Comparison of ENCODE assay signal across 8 cellular contexts in the genomic region with DNA sequence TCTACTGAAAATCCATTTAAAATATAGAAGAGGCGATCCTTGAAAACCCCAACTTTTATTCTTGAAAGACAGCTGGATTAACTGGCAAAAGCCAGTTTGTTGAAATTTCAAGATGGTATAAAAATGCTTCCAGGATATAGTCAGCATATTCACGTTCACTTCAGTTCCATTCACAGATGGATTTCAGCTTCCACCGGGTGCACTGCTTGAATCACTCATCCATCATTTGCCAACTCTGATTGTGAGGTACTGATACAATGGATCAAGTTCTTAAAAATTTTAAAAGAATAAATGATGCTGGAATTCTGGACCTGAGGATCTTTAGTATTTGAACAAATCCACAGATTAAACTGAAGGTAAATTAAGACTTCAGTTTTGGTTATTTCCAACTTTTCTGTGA. TPM values are rescaled to one million over a fixed set of nuclear protein-coding genes. Genes with fewer than 3 reads are reported as not detected.
DNase-seq lines count a peak whose midpoint lies in the region; ATAC-seq and TF ChIP-seq lines count a peak whose summit lies in the region.

No MANE protein-coding gene starts in this region.

- DNase-seq in CD4-positive, alpha-beta memory T cell, result no peak
- no peak for DNase-seq in breast epithelium (ENCODE audit: low spot score in 2 of 2)
- no peak for DNase-seq in natural killer cell treated with Interleukin-12 subunit alpha and Interleukin-12 subunit beta and Interleukin-15 and Interleukin-18, amount 100 ng/mL, for 72 hours (ENCODE audit: low spot score)
- no peak for DNase-seq in substantia nigra (lab: John Stamatoyannopoulos, UW)
- DNase-seq in superior temporal gyrus (ENCODE audit: extremely low spot score), result no peak
- no peak for DNase-seq in AG08395 (ENCODE audit: low spot score)

- TF ChIP-seq CTCF in breast epithelium (IDR thresholded peaks at IDR 0.05), result no peak

- H3K4me1 Mint-ChIP-seq in CD4-positive, alpha-beta memory T cell, result peaks cover 30 to 74% (median 46%) of the 10 kb centered on the region in 4 donors
- H3K4me1 Mint-ChIP-seq in natural killer cell treated with Interleukin-12 subunit alpha and Interleukin-12 subunit beta and Interleukin-15 and Interleukin-18, amount 100 ng/mL, for 72 hours (ENCODE audit: low read depth in 2 of 2), result peaks cover 44 to 60% of the 10 kb centered on the region in 2 donors

- no peaks in the 10 kb centered on the region for H3K27me3 Mint-ChIP-seq in CD4-positive, alpha-beta memory T cell
- H3K27me3 Mint-ChIP-seq in natural killer cell treated with Interleukin-12 subunit alpha and Interleukin-12 subunit beta and Interleukin-15 and Interleukin-18, amount 100 ng/mL, for 72 hours, result no peaks in the 10 kb centered on the region

- H3K4me1 ChIP-seq in CD4-positive, alpha-beta memory T cell (ENCODE audit: insufficient read depth, low read length), result peaks cover 66% of the 10 kb centered on the region
- H3K4me1 ChIP-seq in HUES64 (ENCODE audit: insufficient read depth, low read length), result peaks cover 38% of the 10 kb centered on the region
- H3K4me1 ChIP-seq in breast epithelium, result peaks cover 0 to 21% of the 10 kb centered on the region in 2 donors

- H3K27ac ChIP-seq in CD4-positive, alpha-beta memory T cell (ENCODE audit: low read depth, low read length), result no peak overlapping the region
- H3K27ac ChIP-seq in HUES64 (ENCODE audit: low read depth, low read length) (no peak overlapping the region), breast epithelium (peak overlapping the region in 1 of 2 donors; percentile 2), substantia nigra (ENCODE audit: low read depth, low read length, poor library complexity, severe bottlenecking) (no peak overlapping the region)

- H3K4me3 Mint-ChIP-seq in CD4-positive, alpha-beta memory T cell, result peak overlapping the region in 7 of 8 donors; percentile 45 to 93 (median 53)
- H3K4me3 Mint-ChIP-seq in natural killer cell treated with Interleukin-12 subunit alpha and Interleukin-12 subunit beta and Interleukin-15 and Interleukin-18, amount 100 ng/mL, for 72 hours, result peak overlapping the region; percentile 100

- no peaks in the 10 kb centered on the region for H3K36me3 ChIP-seq in CD4-positive, alpha-beta memory T cell (ENCODE audit: insufficient read depth, low read length)
- H3K36me3 ChIP-seq in HUES64 (ENCODE audit: insufficient read depth, low read length), result peaks cover 43% of the 10 kb centered on the region
- no peaks in the 10 kb centered on the region for H3K36me3 ChIP-seq in breast epithelium

- no peak overlapping the region for H3K4me3 ChIP-seq in CD4-positive, alpha-beta memory T cell (ENCODE audit: low read length in 2 of 2)
- H3K4me3 ChIP-seq in HUES64 (ENCODE audit: low read length) (peak overlapping the region; percentile 84), breast epithelium (peak overlapping the region in 2 of 3 donors; percentile 77 to 96)

- intact Hi-C loops in CD4-positive, alpha-beta memory T cell (cut with micrococcal nuclease), result no loop called here
- intact Hi-C loops in breast epithelium (cut with DNase I; ENCODE audit: low total_unique reads), result no loop called here

- CTCF ChIA-PET in CD4-positive, alpha-beta memory T cell (lab: Charles Lee; ENCODE audit: partially characterized antibody), result interaction anchor here (0.7 to 7.2 kb wide), 8 partner anchors 13 to 318 kb away, joined by 3 to 56 read pairs (median 4); no protein-coding TSS in a partner anchor

- TF ChIP-seq POLR2A in breast epithelium (IDR thresholded peaks at IDR 0.05), result no peak

- peak overlapping the region in 6 of 7 donors; percentile 29 to 100 (median 70) for H3K27ac Mint-ChIP-seq in CD4-positive, alpha-beta memory T cell
- H3K27ac Mint-ChIP-seq in natural killer cell treated with Interleukin-12 subunit alpha and Interleukin-12 subunit beta and Interleukin-15 and Interleukin-18, amount 100 ng/mL, for 72 hours, result peak overlapping the region in 1 of 2 donors; percentile 100

- WGBS in HUES64, result 79% methylated on average over 2 of the region's 3 CpGs

- no peaks in the 10 kb centered on the region for H3K9me3 ChIP-seq in CD4-positive, alpha-beta memory T cell (ENCODE audit: control insufficient read depth in 1 of 2, low read length in 2 of 2)
- H3K9me3 ChIP-seq in HUES64 (ENCODE audit: insufficient read depth, low read depth, low read length), result no peaks in the 10 kb centered on the region
- H3K9me3 ChIP-seq in breast epithelium, result no peaks in the 10 kb centered on the region

- H3K9me3 Mint-ChIP-seq in CD4-positive, alpha-beta memory T cell, result peaks cover 0 to 29% (median 9%) of the 10 kb centered on the region in 8 donors
- no peaks in the 10 kb centered on the region for H3K9me3 Mint-ChIP-seq in natural killer cell treated with Interleukin-12 subunit alpha and Interleukin-12 subunit beta and Interleukin-15 and Interleukin-18, amount 100 ng/mL, for 72 hours

- ATAC-seq in natural killer cell treated with Interleukin-12 subunit alpha and Interleukin-12 subunit beta and Interleukin-15 and Interleukin-18, amount 100 ng/mL, for 72 hours, result no peak
- ATAC-seq in HG02884 (IDR thresholded peaks at IDR 0.05; ENCODE audit: unreplicated experiment), result no peak

- peaks cover 12 to 21% of the 10 kb centered on the region in 2 donors for H3K36me3 Mint-ChIP-seq in CD4-positive, alpha-beta memory T cell
- H3K36me3 Mint-ChIP-seq in natural killer cell treated with Interleukin-12 subunit alpha and Interleukin-12 subunit beta and Interleukin-15 and Interleukin-18, amount 100 ng/mL, for 72 hours, result peaks cover 17% of the 10 kb centered on the region

- H3K27me3 ChIP-seq in CD4-positive, alpha-beta memory T cell (ENCODE audit: insufficient read depth, low read length), result no peaks in the 10 kb centered on the region
- H3K27me3 ChIP-seq in HUES64 (ENCODE audit: insufficient read depth, low read length) (no peaks in the 10 kb centered on the region), breast epithelium (no peaks in the 10 kb centered on the region)

- H3K9ac ChIP-seq in HUES64 (ENCODE audit: low read depth, low read length), result peak overlapping the region; percentile 26; the same call in 1 of the 2 replicates

- POLR2A ChIA-PET in CD4-positive, alpha-beta memory T cell (lab: Charles Lee; ENCODE audit: partially characterized antibody), result interaction anchor here (0.8 to 2.6 kb wide), 5 partner anchors 26 to 301 kb away, joined by 3 to 12 read pairs (median 6); partner anchors contain the start of genes H2AZ2 and TMED4

RNA-seq across cellular contexts. Expression of gene PURB, which starts 2.4 kb away (rescaled TPM):
- 10 to 100 TPM; 26.6 to 27.4 TPM for total RNA-seq in CD4-positive, alpha-beta memory T cell
- 1 to 10 TPM; 1.1 to 2.2 TPM for polyA plus RNA-seq in CD4-positive, alpha-beta memory T cell
- polyA plus RNA-seq in HUES64 (2013, experiment 1 of 2), result 11.5 TPM
- polyA plus RNA-seq in HUES64 (2013, experiment 2 of 2), result 12.6 TPM
- 10 to 100 TPM; 22.7 to 27.2 (median 24.9) TPM for total RNA-seq in breast epithelium
- total RNA-seq in natural killer cell treated with Interleukin-12 subunit alpha and Interleukin-12 subunit beta and Interleukin-15 and Interleukin-18, amount 100 ng/mL, for 72 hours, result 10 to 100 TPM; 39.1 to 41.8 TPM

RNA-seq across cellular contexts. Expression of gene H2AZ2, which starts 35.0 kb away (rescaled TPM):
- total RNA-seq in CD4-positive, alpha-beta memory T cell, result 100 to 1,000 TPM; 168 to 169 TPM
- 100 to 1,000 TPM; 231 to 236 TPM for polyA plus RNA-seq in CD4-positive, alpha-beta memory T cell
- polyA plus RNA-seq in HUES64 (2013, experiment 1 of 2), result 157 TPM
- polyA plus RNA-seq in HUES64 (2013, experiment 2 of 2), result 193 TPM
- total RNA-seq in breast epithelium, result 100 to 1,000 TPM; 110 to 140 (median 115) TPM
- 100 to 1,000 TPM; 193 to 208 TPM for total RNA-seq in natural killer cell treated with Interleukin-12 subunit alpha and Interleukin-12 subunit beta and Interleukin-15 and Interleukin-18, amount 100 ng/mL, for 72 hours

Comparison
In these comparisons a context has a peak if more than half of its experiments do, and no peak if none do; other contexts are left out.
1. H3K4me3 ChIP-seq: peak in HUES64 (single experiment) and breast epithelium (2 of 3); none in CD4-positive, alpha-beta memory T cell (0 of 2).